ENCODE assay signal across 25 cellular contexts in genomic region chr3:174191895-174192294, GRCh38.
"Had no signal": no experiment of that assay in that cellular context is flagged by ENCODE, and none has a peak within 500 bp of the region (broad histone marks: within the 10 kb centered on the region; RNA-seq: fewer than 3 reads in every experiment).

No MANE protein-coding gene starts in this region.

- H3K4me3 ChIP-seq: Peyer's patch, SJSA1 had no signal

- H3K27me3 ChIP-seq: Peyer's patch, SJSA1 had no signal

- ATAC-seq: activated naive CD8-positive, alpha-beta T cell treated with anti-CD3 and anti-CD28 coated beads, Interleukin-2, amount 50 U/mL, for 24 hours; PC-3 had no signal

- H3K9me3 ChIP-seq: Peyer's patch, SJSA1 had no signal

- H3K9ac ChIP-seq: SK-N-SH had no signal

- DNase-seq: activated CD4-positive, alpha-beta T cell treated with anti-CD3 and anti-CD28 coated beads for 1 hour; activated CD4-positive, alpha-beta T cell treated with anti-CD3 and anti-CD28 coated beads for 48 hours; activated CD4-positive, alpha-beta T cell treated with anti-CD3 and anti-CD28 coated beads, Interleukin-2, amount 50 U/mL, for 48 hours; activated CD4-positive, CD25-positive, alpha-beta regulatory T cell; activated CD8-positive, alpha-beta T cell treated with anti-CD3 and anti-CD28 coated beads, Interleukin-2, amount 10 ng/mL, durations not matched to agents 7 days and 5 days; activated naive CD4-positive, alpha-beta T cell treated with anti-CD3 and anti-CD28 coated beads, Interleukin-2, amount 10 ng/mL, durations not matched to agents 7 days and 5 days; activated naive CD8-positive, alpha-beta T cell treated with anti-CD3 and anti-CD28 coated beads, Interleukin-2, amount 50 U/mL, for 24 hours; activated T-cell treated with anti-CD3 and anti-CD28 coated beads, Interleukin-2, amount 50 U/mL, for 24 hours; anterior cingulate cortex; caudate nucleus; cerebellar nuclear complex; NCI-H1092 treated with DMSO at 0.1 percent for 48 hours; NCI-H187 treated with DMSO at 0.1 percent for 48 hours; NCI-H2171 treated with DMSO at 0.1 percent for 48 hours; NCI-H2227 treated with DMSO at 0.1 percent for 48 hours; NCI-H446; NCI-H510A treated with DMSO at 0.1 percent for 48 hours; NCI-H82; PC-3; Peyer's patch; SHP77 treated with DMSO at 0.1 percent for 48 hours; SK-N-SH; T-helper 9 cell; WERI-Rb-1 had no signal

- H3K36me3 ChIP-seq: Peyer's patch, SJSA1, WERI-Rb-1 had no signal

- H3K4me1 ChIP-seq: Peyer's patch, SJSA1 had no signal

- H3K9me2 ChIP-seq: SK-N-SH had no signal

- H3K4me2 ChIP-seq: SK-N-SH had no signal

- H3K27ac ChIP-seq: Peyer's patch, SJSA1, WERI-Rb-1 had no signal
